ENCODE assay signal across 16 cellular contexts in the genomic region with DNA sequence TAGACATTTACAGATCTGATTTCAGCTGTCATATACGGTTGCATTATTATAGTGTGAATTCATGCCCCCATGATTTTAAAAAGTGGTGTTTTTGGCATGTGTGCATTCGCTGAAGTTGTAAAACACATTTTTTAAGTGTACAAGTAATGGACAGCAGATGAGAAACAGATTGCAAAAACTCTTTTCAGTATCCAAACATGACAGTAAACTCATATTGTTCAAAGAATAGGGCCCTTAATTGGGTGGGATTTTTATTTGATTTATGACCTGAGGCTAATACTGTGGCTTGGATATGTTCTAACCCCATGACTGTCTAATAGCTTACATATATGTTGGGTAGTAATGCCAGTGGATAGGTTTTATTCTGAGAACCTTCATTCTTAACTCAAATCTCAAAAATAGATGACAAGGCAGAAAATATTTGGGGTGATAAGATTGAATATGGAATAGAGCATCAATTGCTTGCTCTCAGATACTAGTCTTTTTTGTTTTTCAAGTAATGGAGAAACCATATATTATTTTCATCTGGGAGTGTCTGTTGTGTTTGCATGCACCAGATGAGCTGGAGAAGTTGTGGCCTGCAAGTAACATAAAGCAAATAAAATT.
"Had no signal": no experiment of that assay in that cellular context is flagged by ENCODE, and none has a peak within 500 bp of the region (broad histone marks: within the 10 kb centered on the region; RNA-seq: fewer than 3 reads in every experiment).

No MANE protein-coding gene starts in this region.

- H3K27me3 ChIP-seq: esophagus squamous epithelium had no signal

- H3K4me3 Mint-ChIP-seq: activated CD8-positive, alpha-beta memory T cell treated with anti-CD3 and anti-CD28 coated beads, Interleukin-2, amount 10 ng/mL, durations not matched to agents 7 days and 5 days; activated naive CD8-positive, alpha-beta T cell; activated T-cell treated with anti-CD3 and anti-CD28 coated beads, Interleukin-2, amount 50 U/mL, for 24 hours had no signal

- H3K36me3 Mint-ChIP-seq: activated CD8-positive, alpha-beta memory T cell treated with anti-CD3 and anti-CD28 coated beads, Interleukin-2, amount 10 ng/mL, durations not matched to agents 7 days and 5 days; activated naive CD8-positive, alpha-beta T cell; type B pancreatic cell had no signal

- H3K27me3 Mint-ChIP-seq: activated CD8-positive, alpha-beta memory T cell treated with anti-CD3 and anti-CD28 coated beads, Interleukin-2, amount 10 ng/mL, durations not matched to agents 7 days and 5 days; activated naive CD8-positive, alpha-beta T cell; activated T-cell treated with anti-CD3 and anti-CD28 coated beads, Interleukin-2, amount 50 U/mL, for 24 hours; type B pancreatic cell had no signal

- FAIRE-seq: bronchial epithelial cell, kidney had no signal

- H3K27ac Mint-ChIP-seq: activated CD8-positive, alpha-beta memory T cell treated with anti-CD3 and anti-CD28 coated beads, Interleukin-2, amount 10 ng/mL, durations not matched to agents 7 days and 5 days; activated naive CD8-positive, alpha-beta T cell; activated T-cell treated with anti-CD3 and anti-CD28 coated beads, Interleukin-2, amount 50 U/mL, for 24 hours had no signal

- H3K4me1 Mint-ChIP-seq: activated CD8-positive, alpha-beta memory T cell treated with anti-CD3 and anti-CD28 coated beads, Interleukin-2, amount 10 ng/mL, durations not matched to agents 7 days and 5 days had no signal

- H3K4me3 ChIP-seq: esophagus squamous epithelium, left ventricle myocardium inferior had no signal

- DNase-seq: activated CD4-positive, alpha-beta T cell treated with anti-CD3 and anti-CD28 coated beads, Interleukin-2, amount 50 U/mL, for 48 hours; activated CD8-positive, alpha-beta memory T cell treated with anti-CD3 and anti-CD28 coated beads, Interleukin-2, amount 10 ng/mL, durations not matched to agents 7 days and 5 days; activated effector memory CD4-positive, alpha-beta T cell treated with Interleukin-2 at 50 U/mL for 16 hours; activated T-cell treated with anti-CD3 and anti-CD28 coated beads, Interleukin-2, amount 50 U/mL, for 24 hours; anterior cingulate cortex; esophagus squamous epithelium; head of caudate nucleus; kidney; left ventricle myocardium inferior; right cardiac atrium; stimulated activated CD4-positive, alpha-beta T cell treated with anti-CD3 and anti-CD28 coated beads, Interleukin-2, amount 100 ng/mL, for 24 hours; stimulated activated naive CD4-positive, alpha-beta T cell treated with Interleukin-2 at 50 U/mL for 16 hours had no signal

- H3K27ac ChIP-seq: left ventricle myocardium inferior had no signal

- H3K9me3 Mint-ChIP-seq: activated T-cell treated with anti-CD3 and anti-CD28 coated beads, Interleukin-2, amount 50 U/mL, for 24 hours; type B pancreatic cell had no signal

- ATAC-seq: activated CD4-positive, CD25-positive, alpha-beta regulatory T cell treated with anti-CD3 and anti-CD28 coated beads, Interleukin-2, amount 50 U/mL, for 24 hours; activated CD8-positive, alpha-beta memory T cell treated with anti-CD3 and anti-CD28 coated beads, Interleukin-2, amount 10 ng/mL, durations not matched to agents 7 days and 5 days; right cardiac atrium had no signal

- H3K36me3 ChIP-seq: esophagus squamous epithelium, left ventricle myocardium inferior had no signal

- H3K9me3 ChIP-seq: esophagus squamous epithelium, left ventricle myocardium inferior had no signal
